In the genomic region with DNA sequence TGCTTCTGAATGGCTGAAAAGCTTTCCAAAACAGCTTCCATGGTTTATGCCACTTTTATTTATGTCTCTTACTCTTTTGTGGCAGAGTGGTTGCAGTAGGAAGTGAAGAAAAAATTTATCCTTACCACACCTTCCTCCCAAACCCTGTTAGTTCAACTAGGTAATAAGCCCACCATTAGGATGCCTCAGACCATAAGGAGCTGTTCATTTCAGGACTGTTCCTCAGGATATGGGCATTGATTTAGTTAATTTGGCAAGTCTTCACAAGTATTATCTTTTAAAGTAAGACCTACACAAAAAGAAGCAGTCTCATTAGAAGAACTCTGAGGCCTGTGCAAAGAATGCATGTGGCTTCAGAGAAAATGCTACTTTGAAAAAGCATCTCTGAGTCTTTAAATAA, we compare ENCODE assay signal across 16 cellular contexts.
DNase-seq lines count a peak whose midpoint lies in the region; ATAC-seq and TF ChIP-seq lines count a peak whose summit lies in the region.
"Had no signal": no experiment of that assay in that cellular context is flagged by ENCODE, and none has a peak within 500 bp of the region (broad histone marks: within the 10 kb centered on the region; RNA-seq: fewer than 3 reads in every experiment).

No MANE protein-coding gene starts in this region.

- H3K36me3 Mint-ChIP-seq in endothelial cell (ENCODE audit: low read depth, unreplicated experiment) = peaks cover 27% of the 10 kb centered on the region
- H3K36me3 Mint-ChIP-seq: CD14-positive monocyte had no signal

- H3K27ac ChIP-seq in left ventricle myocardium inferior (replicated peaks) = peak overlapping the region; percentile 7
- H3K27ac ChIP-seq in right cardiac atrium (ENCODE audit: low read length) = no peak overlapping the region
- peak overlapping the region in 3 of 4 donors; percentile 34 to 56 (median 38) for H3K27ac ChIP-seq in esophagus muscularis mucosa (replicated peaks in 1 of 4)
- H3K27ac ChIP-seq in sigmoid colon = peak overlapping the region; percentile 7 to 96 (median 72)
- H3K27ac ChIP-seq: 22Rv1, A549, BLaER1 had no signal

- H3K27ac Mint-ChIP-seq in endothelial cell (ENCODE audit: unreplicated experiment) = no peak overlapping the region
- H3K27ac Mint-ChIP-seq: CD14-positive monocyte; CD4-positive, alpha-beta memory T cell; H9 had no signal

- H3K9me3 Mint-ChIP-seq in endothelial cell (ENCODE audit: unreplicated experiment) = no peaks in the 10 kb centered on the region
- H3K9me3 Mint-ChIP-seq: H9 had no signal

- TF ChIP-seq EP300 in esophagus muscularis mucosa (IDR thresholded peaks at IDR 0.05) (no peak), sigmoid colon (IDR thresholded peaks at IDR 0.05) (no peak)

- no peak for ATAC-seq in right cardiac atrium
- no peak for ATAC-seq in GM18511 (IDR thresholded peaks at IDR 0.05; ENCODE audit: unreplicated experiment)

- H3K4me1 ChIP-seq in left ventricle myocardium inferior = peaks cover 61% of the 10 kb centered on the region
- H3K4me1 ChIP-seq in right cardiac atrium (ENCODE audit: control insufficient read depth, insufficient read depth, low read length) = peaks cover 6% of the 10 kb centered on the region
- peaks cover 36 to 97% (median 79%) of the 10 kb centered on the region in 4 donors for H3K4me1 ChIP-seq in esophagus muscularis mucosa
- H3K4me1 ChIP-seq in sigmoid colon = peaks cover 0 to 65% (median 49%) of the 10 kb centered on the region in 4 donors
- H3K4me1 ChIP-seq: A549 had no signal

- H3K4me3 Mint-ChIP-seq in endothelial cell (ENCODE audit: unreplicated experiment) = no peak overlapping the region
- H3K4me3 Mint-ChIP-seq: CD14-positive monocyte; CD4-positive, alpha-beta memory T cell; H9 had no signal

- no peak for DNase-seq in left ventricle myocardium inferior
- no peak for DNase-seq in right cardiac atrium
- DNase-seq in esophagus muscularis mucosa (ENCODE audit: extremely low spot score) = no peak
- DNase-seq in sigmoid colon = no peak
- DNase-seq in endothelial cell (ENCODE audit: low spot score) = no peak
- DNase-seq in activated CD4-positive, alpha-beta T cell treated with anti-CD3 and anti-CD28 coated beads, Interleukin-2, amount 50 U/mL, for 48 hours = no peak
- DNase-seq: CD4-positive, alpha-beta memory T cell; DMS153; DMS79; GDM1; H9 had no signal

- H3K4me3 ChIP-seq in left ventricle myocardium inferior (no peak overlapping the region), right cardiac atrium (ENCODE audit: low read length) (no peak overlapping the region), esophagus muscularis mucosa (no peak overlapping the region), sigmoid colon (no peak overlapping the region)
- H3K4me3 ChIP-seq: A549, BLaER1 had no signal

- no peaks in the 10 kb centered on the region for H3K27me3 ChIP-seq in left ventricle myocardium inferior (ENCODE audit: low read depth)
- no peaks in the 10 kb centered on the region for H3K27me3 ChIP-seq in right cardiac atrium (ENCODE audit: control insufficient read depth, insufficient read depth)
- no peaks in the 10 kb centered on the region for H3K27me3 ChIP-seq in esophagus muscularis mucosa
- no peaks in the 10 kb centered on the region for H3K27me3 ChIP-seq in sigmoid colon
- H3K27me3 ChIP-seq: BLaER1 had no signal

- intact Hi-C loops in left ventricle myocardium inferior (cut with micrococcal nuclease) = loop anchor here (5.0 kb wide), 1 partner anchor 229 kb away; no protein-coding TSS in a partner anchor
- intact Hi-C loops in right cardiac atrium (cut with DNase I) = loop anchor here in 3 of 4 donors (1.0 to 10.0 kb wide), 3 partner anchors 51 to 228 kb away; no protein-coding TSS in a partner anchor
- intact Hi-C loops in esophagus muscularis mucosa (cut with DNase I) = no loop called here
- intact Hi-C loops in sigmoid colon (cut with DNase I) = loop anchor here (1.0 to 5.0 kb wide), 2 partner anchors 54 to 228 kb away; no protein-coding TSS in a partner anchor

- TF ChIP-seq CTCF in left ventricle myocardium inferior (IDR thresholded peaks at IDR 0.05; ENCODE audit: borderline replicate concordance) (no peak), esophagus muscularis mucosa (IDR thresholded peaks at IDR 0.05) (no peak), sigmoid colon (IDR thresholded peaks at IDR 0.05) (no peak), endothelial cell (IDR thresholded peaks at IDR 0.05; ENCODE audit: unreplicated experiment) (no peak)

- H3K36me3 ChIP-seq in left ventricle myocardium inferior = peaks cover 74% of the 10 kb centered on the region
- peaks cover 30 to 95% (median 77%) of the 10 kb centered on the region in 4 donors for H3K36me3 ChIP-seq in esophagus muscularis mucosa
- peaks cover 6 to 89% (median 35%) of the 10 kb centered on the region in 4 donors for H3K36me3 ChIP-seq in sigmoid colon

- H3K27me3 Mint-ChIP-seq in endothelial cell (ENCODE audit: unreplicated experiment) = peaks cover 6% of the 10 kb centered on the region

- H3K4me1 Mint-ChIP-seq in endothelial cell (ENCODE audit: unreplicated experiment) = peaks cover 24% of the 10 kb centered on the region
- H3K4me1 Mint-ChIP-seq: CD14-positive monocyte had no signal

- TF ChIP-seq POLR2A in esophagus muscularis mucosa (IDR thresholded peaks at IDR 0.05; ENCODE audit: low read depth) = no peak
- no peak for TF ChIP-seq POLR2A in sigmoid colon (IDR thresholded peaks at IDR 0.05)

- H3K9me3 ChIP-seq in left ventricle myocardium inferior (replicated peaks) = no peaks in the 10 kb centered on the region
- H3K9me3 ChIP-seq in right cardiac atrium (ENCODE audit: control insufficient read depth, low read length) = no peaks in the 10 kb centered on the region
- no peaks in the 10 kb centered on the region for H3K9me3 ChIP-seq in esophagus muscularis mucosa
- no peaks in the 10 kb centered on the region for H3K9me3 ChIP-seq in sigmoid colon
- H3K9me3 ChIP-seq: A549, BLaER1 had no signal
